13 cellular contexts compared by ENCODE assay signal in genomic region chr7:139735466-139735865, GRCh38. TPM values are rescaled to one million over a fixed set of nuclear protein-coding genes. Genes with fewer than 3 reads are reported as not detected.
DNase-seq lines count a peak whose midpoint lies in the region; ATAC-seq and TF ChIP-seq lines count a peak whose summit lies in the region.
"Had no signal": no experiment of that assay in that cellular context is flagged by ENCODE, and none has a peak within 500 bp of the region (broad histone marks: within the 10 kb centered on the region; RNA-seq: fewer than 3 reads in every experiment).

No MANE protein-coding gene starts in this region.

- TF ChIP-seq CTCF in hepatocyte (IDR thresholded peaks at IDR 0.05; ENCODE audit: poor library complexity) (no peak), smooth muscle cell (IDR thresholded peaks at IDR 0.05; ENCODE audit: borderline replicate concordance, insufficient read depth, poor library complexity, severe bottlenecking) (no peak)

- H3K4me1 Mint-ChIP-seq in activated T-helper 17 cell treated with anti-CD3 and anti-CD28 coated beads, Interleukin-2, amount 50 U/mL, for 72 hours: peaks cover 51% of the 10 kb centered on the region
- peaks cover 52% of the 10 kb centered on the region for H3K4me1 Mint-ChIP-seq in T-helper 2 cell treated with Interferon-gamma antibody and Interleukin-4, amounts not matched to agents 5 μg/mL and 100 μg/mL, for 36 hours (ENCODE audit: low read depth)

- H3K4me3 Mint-ChIP-seq in activated T-helper 17 cell treated with anti-CD3 and anti-CD28 coated beads, Interleukin-2, amount 50 U/mL, for 72 hours: peak overlapping the region; percentile 33
- no peak overlapping the region for H3K4me3 Mint-ChIP-seq in T-helper 2 cell treated with Interferon-gamma antibody and Interleukin-4, amounts not matched to agents 5 μg/mL and 100 μg/mL, for 36 hours
- H3K4me3 Mint-ChIP-seq: activated CD4-positive, alpha-beta memory T cell treated with anti-CD3 and anti-CD28 coated beads, Interleukin-2, amount 10 ng/mL, durations not matched to agents 7 days and 5 days had no signal

- ATAC-seq in activated T-helper 17 cell treated with anti-CD3 and anti-CD28 coated beads, Interleukin-2, amount 50 U/mL, for 72 hours (replicated peaks): no peak
- ATAC-seq in HG03571 (IDR thresholded peaks at IDR 0.05; ENCODE audit: unreplicated experiment) (no peak), HG03469 (IDR thresholded peaks at IDR 0.05; ENCODE audit: unreplicated experiment) (no peak)
- ATAC-seq: mucosa of descending colon had no signal

- no peak overlapping the region for H3K9ac ChIP-seq in BLaER1
- no peak overlapping the region for H3K9ac ChIP-seq in smooth muscle cell (ENCODE audit: low read depth)

- H2AFZ ChIP-seq in hepatocyte: no peak overlapping the region
- no peak overlapping the region for H2AFZ ChIP-seq in smooth muscle cell (ENCODE audit: low read depth)

- H3K36me3 ChIP-seq in BLaER1: peaks cover 75% of the 10 kb centered on the region
- H3K36me3 ChIP-seq in hepatocyte (replicated peaks; ENCODE audit: insufficient read depth, low read depth): no peaks in the 10 kb centered on the region
- H3K36me3 ChIP-seq in smooth muscle cell (ENCODE audit: low read depth): no peaks in the 10 kb centered on the region

- H3K9me3 ChIP-seq in BLaER1: peaks cover 23% of the 10 kb centered on the region
- H3K9me3 ChIP-seq in hepatocyte (ENCODE audit: low read depth): no peaks in the 10 kb centered on the region
- H3K9me3 ChIP-seq in smooth muscle cell (replicated peaks; ENCODE audit: low read depth): no peaks in the 10 kb centered on the region
- H3K9me3 ChIP-seq: mucosa of descending colon had no signal

- WGBS in hepatocyte (ENCODE audit: low lambda C conversion rate, missing lambda C conversion rate): 98% methylated on average over 7 of the region's 7 CpGs
- 97% methylated on average over 7 of the region's 7 CpGs for WGBS in smooth muscle cell (ENCODE audit: low lambda C conversion rate)

- no peaks in the 10 kb centered on the region for H3K9me3 Mint-ChIP-seq in activated T-helper 17 cell treated with anti-CD3 and anti-CD28 coated beads, Interleukin-2, amount 50 U/mL, for 72 hours
- H3K9me3 Mint-ChIP-seq in T-helper 2 cell treated with Interferon-gamma antibody and Interleukin-4, amounts not matched to agents 5 μg/mL and 100 μg/mL, for 36 hours: peaks cover 3% of the 10 kb centered on the region

- peaks cover 95% of the 10 kb centered on the region for H3K79me2 ChIP-seq in hepatocyte
- H3K79me2 ChIP-seq in smooth muscle cell (ENCODE audit: low read depth): peaks cover 31% of the 10 kb centered on the region

- peak overlapping the region; percentile 35 for H3K4me2 ChIP-seq in BLaER1
- no peak overlapping the region for H3K4me2 ChIP-seq in hepatocyte
- no peak overlapping the region for H3K4me2 ChIP-seq in smooth muscle cell

- DNase-seq in hepatocyte (ENCODE audit: low spot score) (no peak), smooth muscle cell (lab: John Stamatoyannopoulos, UW; ENCODE audit: unreplicated experiment) (no peak), GM03348 (ENCODE audit: low spot score) (no peak)
- DNase-seq in T-helper 2 cell treated with Interferon-gamma antibody and Interleukin-4, amounts not matched to agents 5 μg/mL and 100 μg/mL, for 36 hours (ENCODE audit: low spot score): no peak
- DNase-seq: activated CD4-positive, alpha-beta memory T cell treated with anti-CD3 and anti-CD28 coated beads, Interleukin-2, amount 10 ng/mL, durations not matched to agents 7 days and 5 days; activated effector memory CD4-positive, alpha-beta T cell treated with Interleukin-2 at 50 U/mL for 16 hours; islet precursor cell; mucosa of descending colon; NCI-H2171 treated with DMSO at 0.1 percent for 48 hours had no signal

- H3K4me1 ChIP-seq in BLaER1 (peaks cover 53% of the 10 kb centered on the region), hepatocyte (ENCODE audit: insufficient read depth) (peaks cover 29% of the 10 kb centered on the region), smooth muscle cell (ENCODE audit: low read depth) (peaks cover 26% of the 10 kb centered on the region)

- no peaks in the 10 kb centered on the region for H3K9me2 ChIP-seq in hepatocyte (replicated peaks; ENCODE audit: insufficient read depth)

- peak overlapping the region; percentile 44 for H3K27ac Mint-ChIP-seq in activated T-helper 17 cell treated with anti-CD3 and anti-CD28 coated beads, Interleukin-2, amount 50 U/mL, for 72 hours
- no peak overlapping the region for H3K27ac Mint-ChIP-seq in T-helper 2 cell treated with Interferon-gamma antibody and Interleukin-4, amounts not matched to agents 5 μg/mL and 100 μg/mL, for 36 hours
- H3K27ac Mint-ChIP-seq: activated CD4-positive, alpha-beta memory T cell treated with anti-CD3 and anti-CD28 coated beads, Interleukin-2, amount 10 ng/mL, durations not matched to agents 7 days and 5 days had no signal

- H3F3A ChIP-seq in smooth muscle cell (ENCODE audit: low read depth): no peaks in the 10 kb centered on the region

- H4K20me1 ChIP-seq in BLaER1 (peaks cover 64% of the 10 kb centered on the region), hepatocyte (ENCODE audit: insufficient read depth, poor library complexity, severe bottlenecking) (peaks cover 56% of the 10 kb centered on the region), smooth muscle cell (ENCODE audit: low read depth) (peaks cover 71% of the 10 kb centered on the region)

- H3K27ac ChIP-seq in BLaER1 (no peak overlapping the region), hepatocyte (peak overlapping the region; percentile 74), smooth muscle cell (ENCODE audit: low read depth) (peak overlapping the region; percentile 72)

- H3K36me3 Mint-ChIP-seq in activated T-helper 17 cell treated with anti-CD3 and anti-CD28 coated beads, Interleukin-2, amount 50 U/mL, for 72 hours (ENCODE audit: low read depth): peaks cover 9% of the 10 kb centered on the region
- peaks cover 6% of the 10 kb centered on the region for H3K36me3 Mint-ChIP-seq in T-helper 2 cell treated with Interferon-gamma antibody and Interleukin-4, amounts not matched to agents 5 μg/mL and 100 μg/mL, for 36 hours (ENCODE audit: low read depth)

- no peak overlapping the region for H3K4me3 ChIP-seq in BLaER1
- no peak overlapping the region for H3K4me3 ChIP-seq in hepatocyte
- no peak overlapping the region for H3K4me3 ChIP-seq in smooth muscle cell
- H3K4me3 ChIP-seq: mucosa of descending colon had no signal

- no peaks in the 10 kb centered on the region for H3K27me3 Mint-ChIP-seq in activated T-helper 17 cell treated with anti-CD3 and anti-CD28 coated beads, Interleukin-2, amount 50 U/mL, for 72 hours
- H3K27me3 Mint-ChIP-seq in T-helper 2 cell treated with Interferon-gamma antibody and Interleukin-4, amounts not matched to agents 5 μg/mL and 100 μg/mL, for 36 hours (ENCODE audit: low read depth): no peaks in the 10 kb centered on the region
- H3K27me3 Mint-ChIP-seq: activated CD4-positive, alpha-beta memory T cell treated with anti-CD3 and anti-CD28 coated beads, Interleukin-2, amount 10 ng/mL, durations not matched to agents 7 days and 5 days had no signal

- H3K27me3 ChIP-seq in BLaER1: no peaks in the 10 kb centered on the region
- no peaks in the 10 kb centered on the region for H3K27me3 ChIP-seq in hepatocyte
- no peaks in the 10 kb centered on the region for H3K27me3 ChIP-seq in smooth muscle cell (ENCODE audit: low read depth)

RNA-seq across cellular contexts. Expression of gene HIPK2, which starts 42.3 kb away (rescaled TPM):
- total RNA-seq in activated T-helper 17 cell treated with anti-CD3 and anti-CD28 coated beads, Interleukin-2, amount 50 U/mL, for 72 hours: 10 to 100 TPM; 44.2 to 46.9 TPM
- total RNA-seq in hepatocyte: 18.5 and 22.9 TPM in 2 replicates
- polyA plus RNA-seq in hepatocyte: 12.2 and 18.2 TPM in 2 replicates
- 7.2 and 11.2 TPM in 2 replicates for total RNA-seq in smooth muscle cell
- polyA plus RNA-seq in smooth muscle cell: 3.0 and 7.3 TPM in 2 replicates
